ENCODE assay signal across 1 cellular context in genomic region chr13:60617863-60618733, GRCh38.
TF ChIP-seq lines count a peak whose summit lies in the region.

No MANE protein-coding gene starts in this region.

TF ChIP-seq in GM12878, 131 proteins besides CTCF, POLR2A, EP300 and RAD21 (continued from another document):
- TF ChIP-seq BCLAF1 (IDR thresholded peaks at IDR 0.05), result no peak
- no peak for TF ChIP-seq CHD2 (IDR thresholded peaks at IDR 0.05; ENCODE audit: borderline replicate concordance, low read depth, low read length)
- no peak for TF ChIP-seq NBN (IDR thresholded peaks at IDR 0.05)
- TF ChIP-seq HCFC1 (IDR thresholded peaks at IDR 0.05; ENCODE audit: low read length), result no peak
- no peak for TF ChIP-seq STAT3 (IDR thresholded peaks at IDR 0.05; ENCODE audit: low read depth, low read length)
- TF ChIP-seq EED (IDR thresholded peaks at IDR 0.05; ENCODE audit: low read depth), result no peak
- TF ChIP-seq MEF2B (IDR thresholded peaks at IDR 0.05; ENCODE audit: partially characterized antibody, poor library complexity, severe bottlenecking), result no peak
